18 cellular contexts compared by ENCODE assay signal in genomic region chr2:109454304-109454703, GRCh38.
DNase-seq lines count a peak whose midpoint lies in the region; TF ChIP-seq lines count a peak whose summit lies in the region.
"Had no signal": no experiment of that assay in that cellular context is flagged by ENCODE, and none has a peak within 500 bp of the region (broad histone marks: within the 10 kb centered on the region; RNA-seq: fewer than 3 reads in every experiment).

No MANE protein-coding gene starts in this region.

- peak overlapping the region; percentile 0 for H3K27ac Mint-ChIP-seq in chondrocyte (ENCODE audit: unreplicated experiment)
- H3K27ac Mint-ChIP-seq: CD4-positive, alpha-beta T cell; HFFc6 had no signal

- TF ChIP-seq RAD21 in Ishikawa (IDR thresholded peaks at IDR 0.05; ENCODE audit: low read depth), result no peak

- peaks cover 82% of the 10 kb centered on the region for H3K4me1 Mint-ChIP-seq in chondrocyte (ENCODE audit: low read depth)

- no peak for TF ChIP-seq CTCF in chondrocyte (IDR thresholded peaks at IDR 0.05)

- TF ChIP-seq EP300 in Ishikawa (IDR thresholded peaks at IDR 0.05; ENCODE audit: borderline replicate concordance), result no peak

- peak; percentile 37 for DNase-seq in activated effector memory CD4-positive, alpha-beta T cell treated with anti-CD3 and anti-CD28 coated beads, Interleukin-2, amount 50 U/mL, for 16 hours
- DNase-seq in activated effector memory CD4-positive, alpha-beta T cell treated with Interleukin-2 at 50 U/mL for 16 hours, result no peak
- DNase-seq in chondrocyte (ENCODE audit: low spot score), result no peak
- DNase-seq in posterior vena cava (ENCODE audit: low spot score), result peak; percentile 60
- DNase-seq in GM03348 (ENCODE audit: low spot score), result no peak
- DNase-seq in NCI-H1092 (lab: John Stamatoyannopoulos, UW), result no peak
- no peak for DNase-seq in A172 (ENCODE audit: low spot score)
- DNase-seq: DMS153, GF-D8, HFFc6, NCI-H1436, NCI-H1930, NCI-H345, NCI-H526, PC-3, RPMI8226 had no signal

- intact Hi-C loops in posterior vena cava (cut with DNase I), result loop anchor here in 1 of 2 donors (5.0 kb wide), 1 partner anchor 1403 kb away; no protein-coding TSS in a partner anchor

- H3K36me3 Mint-ChIP-seq in chondrocyte (ENCODE audit: low read depth), result peaks cover 26% of the 10 kb centered on the region

- no peaks in the 10 kb centered on the region for H3K27me3 Mint-ChIP-seq in chondrocyte (ENCODE audit: low read depth)
- H3K27me3 Mint-ChIP-seq: CD4-positive, alpha-beta T cell had no signal

- no peak overlapping the region for H3K4me3 Mint-ChIP-seq in chondrocyte (ENCODE audit: unreplicated experiment)
- H3K4me3 Mint-ChIP-seq: CD4-positive, alpha-beta T cell; HFFc6 had no signal

- no peaks in the 10 kb centered on the region for H3K9me3 Mint-ChIP-seq in chondrocyte (ENCODE audit: low read depth)
- H3K9me3 Mint-ChIP-seq: CD4-positive, alpha-beta T cell; HFFc6 had no signal

TF ChIP-seq in Ishikawa, 13 proteins besides CTCF, POLR2A, EP300 and RAD21:
- TF ChIP-seq NFIC (IDR thresholded peaks at IDR 0.05) (no peak), TEAD4 (IDR thresholded peaks at IDR 0.05) (no peak), REST (IDR thresholded peaks at IDR 0.05; ENCODE audit: low read depth) (peak; percentile 69)

Comparison
In these comparisons a context has a peak if more than half of its experiments do, and no peak if none do; other contexts are left out.
1. DNase-seq: peak in activated effector memory CD4-positive, alpha-beta T cell treated with anti-CD3 and anti-CD28 coated beads, Interleukin-2, amount 50 U/mL, for 16 hours (single experiment) and posterior vena cava (single experiment); none in activated effector memory CD4-positive, alpha-beta T cell treated with Interleukin-2 at 50 U/mL for 16 hours (single experiment), chondrocyte (single experiment), GM03348 (single experiment), NCI-H1092 (single experiment) and A172 (single experiment).